12 cellular contexts compared by ENCODE assay signal in genomic region chr1:28160677-28161328, GRCh38. TPM values are rescaled to one million over a fixed set of nuclear protein-coding genes. Genes with fewer than 3 reads are reported as not detected.
DNase-seq lines count a peak whose midpoint lies in the region; ATAC-seq and TF ChIP-seq lines count a peak whose summit lies in the region.
"Had no signal": no experiment of that assay in that cellular context is flagged by ENCODE, and none has a peak within 500 bp of the region (broad histone marks: within the 10 kb centered on the region; RNA-seq: fewer than 3 reads in every experiment).

No MANE protein-coding gene starts in this region.

- H3K27me3 Mint-ChIP-seq in activated T-helper 1 cell treated with anti-CD3 and anti-CD28 coated beads, Interleukin-12 subunit alpha, Interleukin-12 subunit beta, Interleukin-2, Interleukin-4 antibody, amounts not matched to agents 30 ng/mL and 10 ng/mL and 1 ng/mL, durations not matched to agents 14 hours and 24 hours and 36 hours (ENCODE audit: insufficient read depth), result peaks cover 55% of the 10 kb centered on the region

- H3K27ac ChIP-seq in transverse colon, result peak overlapping the region; percentile 54 to 75 (median 58)
- peak overlapping the region in 1 of 2 donors; percentile 53 for H3K27ac ChIP-seq in ascending aorta

- H3K27ac Mint-ChIP-seq in activated T-helper 1 cell treated with anti-CD3 and anti-CD28 coated beads, Interleukin-12 subunit alpha, Interleukin-12 subunit beta, Interleukin-2, Interleukin-4 antibody, amounts not matched to agents 30 ng/mL and 10 ng/mL and 1 ng/mL, durations not matched to agents 14 hours and 24 hours and 36 hours, result no peak overlapping the region

- H3K27me3 ChIP-seq in transverse colon, result no peaks in the 10 kb centered on the region
- H3K27me3 ChIP-seq in ascending aorta, result no peaks in the 10 kb centered on the region

- H3K9me3 Mint-ChIP-seq in activated T-helper 1 cell treated with anti-CD3 and anti-CD28 coated beads, Interleukin-12 subunit alpha, Interleukin-12 subunit beta, Interleukin-2, Interleukin-4 antibody, amounts not matched to agents 30 ng/mL and 10 ng/mL and 1 ng/mL, durations not matched to agents 14 hours and 24 hours and 36 hours, result no peaks in the 10 kb centered on the region

- intact Hi-C loops in transverse colon (cut with DNase I; ENCODE audit: low total_unique reads) (no loop called here), ascending aorta (cut with DNase I) (no loop called here)
- intact Hi-C loops in activated T-helper 1 cell treated with anti-CD3 and anti-CD28 coated beads, Interleukin-12 subunit alpha, Interleukin-12 subunit beta, Interleukin-2, Interleukin-4 antibody, amounts not matched to agents 30 ng/mL and 10 ng/mL and 1 ng/mL, durations not matched to agents 14 hours and 24 hours and 36 hours (cut with micrococcal nuclease), result no loop called here

- peak; percentile 48 for ATAC-seq in left lobe of liver
- ATAC-seq: stimulated activated naive CD8-positive, alpha-beta T cell treated with anti-CD3 and anti-CD28 coated beads, Interleukin-15, Interleukin-2, amounts not matched to agents 100 U/mL and 50 U/mL, for 24 hours had no signal

- TF ChIP-seq EP300 in transverse colon (IDR thresholded peaks at IDR 0.05; ENCODE audit: low read depth), result no peak

- TF ChIP-seq CTCF in transverse colon (IDR thresholded peaks at IDR 0.05) (no peak), ascending aorta (IDR thresholded peaks at IDR 0.05) (no peak)

- DNase-seq in NCI-H226 (peak; percentile 72), dermis blood vessel endothelial cell (peak; percentile 94), left lobe of liver (ENCODE audit: low spot score) (no peak), transverse colon (peak; percentile 46), GM19238 (ENCODE audit: insufficient read length, low spot score) (no peak), ascending aorta (ENCODE audit: low spot score in 2 of 2) (no peak)
- no peak for DNase-seq in activated T-helper 1 cell treated with anti-CD3 and anti-CD28 coated beads, Interleukin-12 subunit alpha, Interleukin-12 subunit beta, Interleukin-2, Interleukin-4 antibody, amounts not matched to agents 30 ng/mL and 10 ng/mL and 1 ng/mL, durations not matched to agents 14 hours and 24 hours and 36 hours (ENCODE audit: low spot score)
- DNase-seq: activated T-cell treated with anti-CD3 and anti-CD28 coated beads, Interleukin-2, amount 50 U/mL, for 1 hour; DMS79 treated with DMSO at 0.1 percent for 48 hours; effector CD4-positive, alpha-beta T cell; NCI-H1105; stimulated activated naive CD8-positive, alpha-beta T cell treated with anti-CD3 and anti-CD28 coated beads, Interleukin-15, Interleukin-2, amounts not matched to agents 100 U/mL and 50 U/mL, for 24 hours had no signal

- H3K36me3 ChIP-seq in transverse colon (no peaks in the 10 kb centered on the region), ascending aorta (no peaks in the 10 kb centered on the region)

- no peaks in the 10 kb centered on the region for H3K9me3 ChIP-seq in transverse colon
- H3K9me3 ChIP-seq in ascending aorta, result peaks cover 0 to 1% of the 10 kb centered on the region in 2 donors

- peaks cover 4 to 31% (median 10%) of the 10 kb centered on the region in 4 donors for H3K4me1 ChIP-seq in transverse colon
- no peaks in the 10 kb centered on the region for H3K4me1 ChIP-seq in ascending aorta

- no peak overlapping the region for H3K4me3 Mint-ChIP-seq in activated T-helper 1 cell treated with anti-CD3 and anti-CD28 coated beads, Interleukin-12 subunit alpha, Interleukin-12 subunit beta, Interleukin-2, Interleukin-4 antibody, amounts not matched to agents 30 ng/mL and 10 ng/mL and 1 ng/mL, durations not matched to agents 14 hours and 24 hours and 36 hours

- in situ Hi-C loops in transverse colon (cut with MboI; ENCODE audit: low pct_ligation_motif_present in 1 of 4, low pct_unique_long_range_greater_than_20kb in 1 of 4, low sequenced_read_pairs in 3 of 4), result no loop called here

- H3K4me3 ChIP-seq in transverse colon (no peak overlapping the region), ascending aorta (no peak overlapping the region)

- TF ChIP-seq POLR2A in transverse colon (IDR thresholded peaks at IDR 0.05), result no peak

- WGBS in transverse colon (ENCODE audit: low coverage in 1 of 2), 2 donors, result 50 to 64% methylated on average over 3 to 5 of the region's 5 CpGs

- H3K4me1 Mint-ChIP-seq in activated T-helper 1 cell treated with anti-CD3 and anti-CD28 coated beads, Interleukin-12 subunit alpha, Interleukin-12 subunit beta, Interleukin-2, Interleukin-4 antibody, amounts not matched to agents 30 ng/mL and 10 ng/mL and 1 ng/mL, durations not matched to agents 14 hours and 24 hours and 36 hours (ENCODE audit: low read depth), result peaks cover 23% of the 10 kb centered on the region

- H3K36me3 Mint-ChIP-seq in activated T-helper 1 cell treated with anti-CD3 and anti-CD28 coated beads, Interleukin-12 subunit alpha, Interleukin-12 subunit beta, Interleukin-2, Interleukin-4 antibody, amounts not matched to agents 30 ng/mL and 10 ng/mL and 1 ng/mL, durations not matched to agents 14 hours and 24 hours and 36 hours (ENCODE audit: low read depth), result peaks cover 1% of the 10 kb centered on the region

RNA-seq across cellular contexts. Expression of gene PTAFR, which starts 15.7 kb away (rescaled TPM):
- total RNA-seq in dermis blood vessel endothelial cell (0.05 and 0.17 TPM in 2 replicates), left lobe of liver (0.70 TPM), transverse colon (10 to 100 TPM in 1 of 4 donors, 1 to 10 TPM in 3; 2.0 to 51.7 (median 4.2) TPM), ascending aorta (13.1 TPM)
- 0.24 and 0.62 TPM in 2 replicates for total RNA-seq in activated T-helper 1 cell treated with anti-CD3 and anti-CD28 coated beads, Interleukin-12 subunit alpha, Interleukin-12 subunit beta, Interleukin-2, Interleukin-4 antibody, amounts not matched to agents 30 ng/mL and 10 ng/mL and 1 ng/mL, durations not matched to agents 14 hours and 24 hours and 36 hours

Comparison
In these comparisons a context has a peak if more than half of its experiments do, and no peak if none do; other contexts are left out.
1. DNase-seq: peak in NCI-H226 (single experiment), dermis blood vessel endothelial cell (single experiment) and transverse colon (single experiment); none in left lobe of liver (single experiment), activated T-helper 1 cell treated with anti-CD3 and anti-CD28 coated beads, Interleukin-12 subunit alpha, Interleukin-12 subunit beta, Interleukin-2, Interleukin-4 antibody, amounts not matched to agents 30 ng/mL and 10 ng/mL and 1 ng/mL, durations not matched to agents 14 hours and 24 hours and 36 hours (single experiment), GM19238 (single experiment) and ascending aorta (0 of 2).